20 cellular contexts compared by ENCODE assay signal in genomic region chr9:13962006-13962405, GRCh38.
"Had no signal": no experiment of that assay in that cellular context is flagged by ENCODE, and none has a peak within 500 bp of the region (broad histone marks: within the 10 kb centered on the region; RNA-seq: fewer than 3 reads in every experiment).

No MANE protein-coding gene starts in this region.

- H3K27ac ChIP-seq: colonic mucosa, gastroesophageal sphincter, hepatocyte, left lung, prostate gland, sigmoid colon, stomach, tibial nerve, vagina had no signal

- H3K4me2 ChIP-seq: hepatocyte had no signal

- H3K9me3 ChIP-seq: colonic mucosa, gastroesophageal sphincter, left lung, prostate gland, sigmoid colon, stomach, tibial nerve, vagina had no signal

- H3K36me3 ChIP-seq: colonic mucosa, gastroesophageal sphincter, left lung, prostate gland, sigmoid colon, stomach, tibial nerve, vagina had no signal

- H3K4me1 ChIP-seq: colonic mucosa, gastroesophageal sphincter, left lung, prostate gland, sigmoid colon, stomach, vagina had no signal

- FAIRE-seq: keratinocyte had no signal

- H2AFZ ChIP-seq: hepatocyte had no signal

- H3K4me3 ChIP-seq: colonic mucosa, gastroesophageal sphincter, hepatocyte, left lung, prostate gland, sigmoid colon, stomach, tibial nerve, vagina had no signal

- ATAC-seq: activated CD8-positive, alpha-beta memory T cell treated with anti-CD3 and anti-CD28 coated beads, Interleukin-2, amount 10 ng/mL, durations not matched to agents 7 days and 5 days; gastroesophageal sphincter; left lung; SK-N-SH treated with all-trans-retinoic acid at 6 μM for 48 hours had no signal

- DNase-seq: activated CD4-positive, alpha-beta T cell treated with anti-CD3 and anti-CD28 coated beads, Interleukin-2, amount 50 U/mL, for 48 hours; activated CD8-positive, alpha-beta memory T cell treated with anti-CD3 and anti-CD28 coated beads, Interleukin-2, amount 10 ng/mL, durations not matched to agents 7 days and 5 days; activated naive CD4-positive, alpha-beta T cell treated with anti-CD3 and anti-CD28 coated beads, Interleukin-2, amount 10 ng/mL, durations not matched to agents 7 days and 5 days; activated T-cell treated with anti-CD3 and anti-CD28 coated beads, Interleukin-2, amount 50 U/mL, for 1 hour; central memory CD4-positive, alpha-beta T cell; colonic mucosa; effector memory CD4-positive, alpha-beta T cell; left lung; sigmoid colon; stimulated activated CD4-positive, alpha-beta T cell treated with anti-CD3 and anti-CD28 coated beads, Interleukin-2, amount 100 ng/mL, for 24 hours; stomach; T-helper 1 cell; T1000 had no signal

- H3K79me2 ChIP-seq: hepatocyte had no signal

- H3K27me3 ChIP-seq: colonic mucosa, gastroesophageal sphincter, hepatocyte, left lung, sigmoid colon, stomach, tibial nerve, vagina had no signal
